In the genomic region with DNA sequence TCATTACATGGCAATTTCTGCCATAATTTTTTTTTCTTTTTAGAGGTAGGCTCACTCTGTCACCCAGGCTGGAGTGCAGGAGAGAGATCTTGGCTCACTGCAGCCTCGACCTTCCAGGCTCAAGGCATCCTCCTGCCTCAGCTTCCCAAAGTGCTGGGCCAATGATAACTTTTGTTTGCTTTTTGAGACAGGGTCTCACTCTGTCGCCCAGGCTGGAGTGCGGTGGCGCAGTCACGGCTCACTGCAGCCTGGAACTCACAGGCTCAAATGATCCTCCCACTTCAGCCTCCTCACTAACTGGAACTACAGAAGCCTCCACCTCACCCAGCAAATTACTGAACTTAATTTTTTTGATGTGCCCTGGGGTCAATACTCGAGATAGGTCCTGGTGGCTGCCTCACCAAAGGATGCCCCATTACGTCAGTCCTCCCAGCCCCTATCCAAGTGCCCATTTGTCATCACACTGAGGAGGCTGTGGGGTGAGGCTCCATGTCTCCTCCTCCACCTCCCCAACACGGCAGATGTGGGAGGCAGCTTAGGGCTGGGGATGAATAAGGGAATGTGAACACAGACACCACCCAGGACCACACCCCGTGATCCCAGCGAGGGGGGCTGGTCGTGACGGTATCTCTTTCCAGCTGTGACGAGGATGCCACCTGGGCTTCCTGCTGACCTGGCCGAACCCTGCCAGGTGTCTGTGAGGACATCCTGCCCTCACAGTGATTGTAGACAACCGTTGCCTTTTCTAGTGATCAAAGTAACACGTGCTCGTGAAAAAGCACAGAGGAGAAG, we compare ENCODE assay signal across 24 cellular contexts. TPM values are rescaled to one million over a fixed set of nuclear protein-coding genes. Genes with fewer than 3 reads are reported as not detected.
A peak's percentile ranks its signal among the peaks of the same experiment; 100 is the strongest.
DNase-seq lines count a peak whose midpoint lies in the region; ATAC-seq, FAIRE-seq and TF ChIP-seq lines count a peak whose summit lies in the region.
"Had no signal": no experiment of that assay in that cellular context is flagged by ENCODE, and none has a peak within 500 bp of the region (broad histone marks: within the 10 kb centered on the region; RNA-seq: fewer than 3 reads in every experiment).

No MANE protein-coding gene starts in this region.

- 64% methylated on average over 17 of the region's 17 CpGs for WGBS in prostate gland

- ATAC-seq in left lung = no peak
- ATAC-seq: activated CD8-positive, alpha-beta T cell treated with anti-CD3 and anti-CD28 coated beads for 36 hours; HCT116; right cardiac atrium; WTC11 had no signal

- TF ChIP-seq POLR2A in prostate gland (IDR thresholded peaks at IDR 0.05) = no peak

- peaks cover 19 to 95% of the 10 kb centered on the region in 2 donors for H3K27me3 ChIP-seq in left lung
- peaks cover 19% of the 10 kb centered on the region for H3K27me3 ChIP-seq in prostate gland (replicated peaks; ENCODE audit: insufficient read depth)

- H3K27ac ChIP-seq in left lung (no peak overlapping the region), prostate gland (no peak overlapping the region)

- DNase-seq in D721Med (ENCODE audit: insufficient read length, low spot score) = peak; percentile 8
- peak; percentile 5 for DNase-seq in RPMI8226
- DNase-seq in left lung = peak; percentile 7 to 46
- peak; percentile 1 for DNase-seq in prostate gland (ENCODE audit: low spot score)
- DNase-seq in LoVo (ENCODE audit: low spot score) = no peak
- DNase-seq in NCI-H2171 treated with DMSO at 0.1 percent for 48 hours (lab: John Stamatoyannopoulos, UW) = no peak
- no peak for DNase-seq in NCI-H146 (lab: John Stamatoyannopoulos, UW)
- DNase-seq: activated CD8-positive, alpha-beta T cell treated with anti-CD3 and anti-CD28 coated beads for 36 hours; activated naive CD4-positive, alpha-beta T cell treated with anti-CD3 and anti-CD28 coated beads, Interleukin-2, amount 10 ng/mL, durations not matched to agents 7 days and 5 days; activated T-cell treated with anti-CD3 and anti-CD28 coated beads, Interleukin-2, amount 50 U/mL, for 1 hour; amygdala; DMS153; GDM1; glutamatergic neuron; MM.1S; NCI-H1436; NCI-H524 treated with DMSO at 0.1 percent for 48 hours; nucleus accumbens; T1000 had no signal

- intact Hi-C loops in left lung (cut with DNase I) = no loop called here
- intact Hi-C loops in prostate gland (cut with DNase I) = no loop called here

- H3K4me1 ChIP-seq in left lung (no peaks in the 10 kb centered on the region), prostate gland (replicated peaks) (no peaks in the 10 kb centered on the region)

- no peak for FAIRE-seq in D721Med (lab: Jason Lieb, UNC)
- FAIRE-seq: GM18507, urothelium cell line had no signal

- H3K36me3 ChIP-seq in left lung (no peaks in the 10 kb centered on the region), prostate gland (no peaks in the 10 kb centered on the region)

- H3K9me3 ChIP-seq in left lung (no peaks in the 10 kb centered on the region), prostate gland (no peaks in the 10 kb centered on the region)

- TF ChIP-seq CTCF in D721Med (IDR thresholded peaks at IDR 0.05; ENCODE audit: insufficient read depth, missing control alignments) (no peak), left lung (IDR thresholded peaks at IDR 0.05) (no peak), prostate gland (IDR thresholded peaks at IDR 0.05) (no peak)

- no peak overlapping the region for H3K4me3 ChIP-seq in left lung
- H3K4me3 ChIP-seq in prostate gland = no peak overlapping the region

RNA-seq across cellular contexts. Expression of a gene that starts 12.4 kb away (rescaled TPM):
- not detected for total RNA-seq in left lung
- total RNA-seq in prostate gland = not detected
- total RNA-seq: activated CD8-positive, alpha-beta T cell treated with anti-CD3 and anti-CD28 coated beads for 36 hours; right cardiac atrium; WTC11 had no signal

Comparison
In these comparisons a context has a peak if more than half of its experiments do, and no peak if none do; other contexts are left out.
1. DNase-seq: peak in D721Med (single experiment), RPMI8226 (single experiment), left lung (2 of 2) and prostate gland (single experiment); none in LoVo (single experiment), NCI-H2171 treated with DMSO at 0.1 percent for 48 hours (single experiment) and NCI-H146 (single experiment).